Comparison of ENCODE assay signal across 10 cellular contexts in genomic region chr16:1494711-1495110, GRCh38. TPM values are rescaled to one million over a fixed set of nuclear protein-coding genes. Genes with fewer than 3 reads are reported as not detected.
A peak's percentile ranks its signal among the peaks of the same experiment; 100 is the strongest.
DNase-seq lines count a peak whose midpoint lies in the region; FAIRE-seq and TF ChIP-seq lines count a peak whose summit lies in the region.
"Had no signal": no experiment of that assay in that cellular context is flagged by ENCODE, and none has a peak within 500 bp of the region (broad histone marks: within the 10 kb centered on the region; RNA-seq: fewer than 3 reads in every experiment).

No MANE protein-coding gene starts in this region.

- H2BK120ac ChIP-seq in trophoblast cell (ENCODE audit: insufficient read depth, low read length, poor library complexity) = no peak overlapping the region

- no peak overlapping the region for H2BK5ac ChIP-seq in trophoblast cell (ENCODE audit: low read depth, low read length, poor library complexity)

- H3K4ac ChIP-seq in trophoblast cell (ENCODE audit: low read depth, low read length) = no peak overlapping the region

- peak overlapping the region; percentile 74 for H3K4me3 ChIP-seq in AG10803 (ENCODE audit: low read length)
- H3K4me3 ChIP-seq in HFF-Myc (replicated peaks; ENCODE audit: low read depth, low read length) = peak overlapping the region; percentile 92
- no peak overlapping the region for H3K4me3 ChIP-seq in astrocyte (ENCODE audit: insufficient read depth, low read depth, low read length)
- H3K4me3 ChIP-seq in muscle layer of duodenum (ENCODE audit: low read depth in 1 of 2, low read length in 2 of 2) = peak overlapping the region; percentile 65 to 93
- H3K4me3 ChIP-seq in trophoblast cell (ENCODE audit: low read depth, low read length) = no peak overlapping the region

- H2BK12ac ChIP-seq in trophoblast cell (ENCODE audit: low read length) = no peak overlapping the region

- H3K36me3 Mint-ChIP-seq in astrocyte (ENCODE audit: low read depth, unreplicated experiment) = peaks cover 5% of the 10 kb centered on the region

- H3K36me3 ChIP-seq in astrocyte (ENCODE audit: insufficient read depth, low read length) = peaks cover 2% of the 10 kb centered on the region
- H3K36me3 ChIP-seq in muscle layer of duodenum (ENCODE audit: control insufficient read depth in 1 of 2, insufficient read depth in 2 of 2, low read length in 2 of 2) = peaks cover 0 to 22% of the 10 kb centered on the region in 2 donors
- H3K36me3 ChIP-seq in trophoblast cell (ENCODE audit: control insufficient read depth in 1 of 2, insufficient read depth in 2 of 2, low read length in 2 of 2) = peaks cover 45 to 50% of the 10 kb centered on the region in 2 experiments

- H3K27me3 ChIP-seq in astrocyte (ENCODE audit: insufficient read depth, low read length) = no peaks in the 10 kb centered on the region
- H3K27me3 ChIP-seq in muscle layer of duodenum (ENCODE audit: low read depth, low read length) = no peaks in the 10 kb centered on the region
- no peaks in the 10 kb centered on the region for H3K27me3 ChIP-seq in trophoblast cell (ENCODE audit: insufficient read depth, low read length)

- H3K4me2 ChIP-seq in astrocyte (ENCODE audit: low read length) (peak overlapping the region; percentile 99), trophoblast cell (ENCODE audit: low read length) (no peak overlapping the region)

- peaks cover 13% of the 10 kb centered on the region for H4K20me1 ChIP-seq in astrocyte (ENCODE audit: insufficient read depth, low read length)

- no peak overlapping the region for H2AFZ ChIP-seq in astrocyte (ENCODE audit: low read depth, low read length)
- H2AFZ ChIP-seq in trophoblast cell (ENCODE audit: insufficient read depth, low read length, poor library complexity) = no peak overlapping the region

- TF ChIP-seq CTCF in AG10803 (conservative IDR thresholded peaks at IDR 0.05; ENCODE audit: low read length) (no peak), HFF-Myc (IDR thresholded peaks at IDR 0.05; ENCODE audit: low read depth, low read length, missing control alignments) (no peak), astrocyte (IDR thresholded peaks at IDR 0.05; ENCODE audit: insufficient read depth, low read depth, low read length) (no peak)

- peaks cover 10% of the 10 kb centered on the region for H3K79me1 ChIP-seq in trophoblast cell (ENCODE audit: low read length)

- WGBS in trophoblast cell (ENCODE audit: extremely low coverage, insufficient coverage, insufficient read length) = no CpG with 5 or more reads among the region's 13 CpGs

- DNase-seq in AG10803 (ENCODE audit: low read depth) (peak; percentile 22), HFF-Myc (ENCODE audit: extremely low read depth, low read depth) (no peak), astrocyte (ENCODE audit: low read depth) (no peak), trophoblast cell (no peak), retina (no peak), NOMO-1 treated with dmso at 0.1 percent for 144 hours (lab: John Stamatoyannopoulos, UW; ENCODE audit: unreplicated experiment) (no peak)
- DNase-seq in central memory CD4-positive, alpha-beta T cell = no peak

- no peak overlapping the region for H4K12ac ChIP-seq in trophoblast cell (ENCODE audit: low read depth, low read length)

- H3K9me3 ChIP-seq in astrocyte (ENCODE audit: insufficient read depth, low read depth, low read length) = no peaks in the 10 kb centered on the region
- H3K9me3 ChIP-seq in muscle layer of duodenum (ENCODE audit: control insufficient read depth in 1 of 2, low read length in 2 of 2) = no peaks in the 10 kb centered on the region
- H3K9me3 ChIP-seq in trophoblast cell (ENCODE audit: insufficient read depth, low read depth, low read length) = no peaks in the 10 kb centered on the region

- H3K27ac ChIP-seq in astrocyte (ENCODE audit: low read depth, low read length) = no peak overlapping the region
- H3K27ac ChIP-seq in muscle layer of duodenum (ENCODE audit: low read length) = no peak overlapping the region
- no peak overlapping the region for H3K27ac ChIP-seq in trophoblast cell (ENCODE audit: low read depth, low read length)

- H3K23ac ChIP-seq in trophoblast cell (ENCODE audit: low read length) = no peak overlapping the region

- peaks cover 29% of the 10 kb centered on the region for H3K79me2 ChIP-seq in astrocyte (ENCODE audit: insufficient read depth, low read length)
- peaks cover 6% of the 10 kb centered on the region for H3K79me2 ChIP-seq in trophoblast cell (ENCODE audit: control insufficient read depth, insufficient read depth, low read length, poor library complexity)

- H4K8ac ChIP-seq in trophoblast cell (ENCODE audit: low read depth, low read length) = no peak overlapping the region

- H4K91ac ChIP-seq in trophoblast cell (ENCODE audit: low read depth, low read length) = no peak overlapping the region

- no peaks in the 10 kb centered on the region for H3K9me3 Mint-ChIP-seq in astrocyte (ENCODE audit: unreplicated experiment)

- no peak for FAIRE-seq in astrocyte (lab: Jason Lieb, UNC)
- FAIRE-seq: bronchial epithelial cell had no signal

- H3K4me1 ChIP-seq in astrocyte (ENCODE audit: insufficient read depth, low read length) = peaks cover 15% of the 10 kb centered on the region
- H3K4me1 ChIP-seq in muscle layer of duodenum (ENCODE audit: control insufficient read depth in 1 of 2, insufficient read depth in 2 of 2, low read length in 2 of 2) = peaks cover 13 to 27% of the 10 kb centered on the region in 2 donors
- H3K4me1 ChIP-seq in trophoblast cell (ENCODE audit: control insufficient read depth in 1 of 2, insufficient read depth in 2 of 2, low read length in 2 of 2) = peaks cover 10 to 13% of the 10 kb centered on the region in 2 experiments

- H3K27ac Mint-ChIP-seq in astrocyte (ENCODE audit: unreplicated experiment) = no peak overlapping the region

- H3K14ac ChIP-seq in trophoblast cell (ENCODE audit: low read length) = no peak overlapping the region

- peak overlapping the region; percentile 88 for H3K4me3 Mint-ChIP-seq in astrocyte (ENCODE audit: unreplicated experiment)

- H2AK5ac ChIP-seq in trophoblast cell (ENCODE audit: low read length) = no peak overlapping the region

- H3K18ac ChIP-seq in trophoblast cell (ENCODE audit: low read length) = no peak overlapping the region

- H3K27me3 Mint-ChIP-seq in astrocyte (ENCODE audit: low read depth, unreplicated experiment) = peaks cover 9% of the 10 kb centered on the region

- H3K4me1 Mint-ChIP-seq in astrocyte (ENCODE audit: low read depth, unreplicated experiment) = peaks cover 6% of the 10 kb centered on the region

- H3K9ac ChIP-seq in astrocyte (ENCODE audit: low read length) = peak overlapping the region; percentile 89
- no peak overlapping the region for H3K9ac ChIP-seq in trophoblast cell (ENCODE audit: low read length)

RNA-seq across cellular contexts. Expression of gene TELO2, which starts 1.6 kb away (rescaled TPM):
- 21.1 and 22.0 TPM in 2 replicates for total RNA-seq in astrocyte
- 17.7 and 19.2 TPM in 2 replicates for polyA plus RNA-seq in trophoblast cell (2013)

RNA-seq across cellular contexts. Expression of gene PTX4, which starts 6.0 kb away (rescaled TPM):
- total RNA-seq in astrocyte = not detected in 2 replicates
- polyA plus RNA-seq in trophoblast cell (2013) = 0.04 TPM in 1 of 2 replicates, not detected in the other
- total RNA-seq: T-helper 1 cell treated with Interleukin-12 subunit alpha and Interleukin-12 subunit beta and Interleukin-4 antibody, amounts not matched to agents 30 ng/mL and 1 ng/mL, for 36 hours had no signal

RNA-seq across cellular contexts. Expression of gene CLCN7, which starts 19.9 kb away (rescaled TPM):
- total RNA-seq in astrocyte = 66.7 and 67.2 TPM in 2 replicates
- 41.9 and 46.1 TPM in 2 replicates for polyA plus RNA-seq in trophoblast cell (2013)

RNA-seq across cellular contexts. Expression of gene TMEM204, which starts 38.8 kb away (rescaled TPM):
- not detected in 2 replicates for total RNA-seq in astrocyte
- polyA plus RNA-seq in trophoblast cell (2013) = 9.6 and 10.8 TPM in 2 replicates

RNA-seq across cellular contexts. Expression of gene CCDC154, which starts 50.4 kb away (rescaled TPM):
- total RNA-seq in astrocyte = 1.4 and 1.5 TPM in 2 replicates
- 0.14 and 0.23 TPM in 2 replicates for polyA plus RNA-seq in trophoblast cell (2013)

Comparison
In these comparisons a context has a peak if more than half of its experiments do, and no peak if none do; other contexts are left out.
1. H3K4me3 ChIP-seq: peak in AG10803 (single experiment), HFF-Myc (single experiment) and muscle layer of duodenum (2 of 2); none in astrocyte (single experiment) and trophoblast cell (single experiment).